Comparison of ENCODE assay signal across 8 cellular contexts in genomic region chr19:48321622-48322591, GRCh38. TPM values are rescaled to one million over a fixed set of nuclear protein-coding genes. Genes with fewer than 3 reads are reported as not detected.
A peak's percentile ranks its signal among the peaks of the same experiment; 100 is the strongest.
DNase-seq lines count a peak whose midpoint lies in the region; ATAC-seq and TF ChIP-seq lines count a peak whose summit lies in the region.

No MANE protein-coding gene starts in this region.

- H3K27ac ChIP-seq in layer of hippocampus (ENCODE audit: low read depth, low read length), result peak overlapping the region; percentile 99

- CTCF ChIA-PET in BJ (lab: Yijun Ruan, JAX), result interaction anchor here (0.7 to 9.9 kb wide), 7 partner anchors 12 to 263 kb away, joined by 3 to 153 read pairs (median 3); partner anchors contain the start of gene KDELR1

- no peaks in the 10 kb centered on the region for H3K9me3 Mint-ChIP-seq in chondrocyte (ENCODE audit: low read depth)

- H3K36me3 ChIP-seq in BJ (ENCODE audit: control insufficient read depth, insufficient read depth, low read length), result no peaks in the 10 kb centered on the region

- no peaks in the 10 kb centered on the region for H3K27me3 Mint-ChIP-seq in chondrocyte (ENCODE audit: low read depth)

- POLR2A ChIA-PET in BJ (lab: Charles Lee), result interaction anchor here (0.5 to 1.4 kb wide), 8 partner anchors 9 to 172 kb away, joined by 3 to 11 read pairs (median 4); partner anchors contain the start of gene TMEM143

- H3K4me3 ChIP-seq in BJ (ENCODE audit: low read depth, low read length), result peak overlapping the region; percentile 59

- TF ChIP-seq CTCF in BJ (IDR thresholded peaks at IDR 0.05; ENCODE audit: insufficient read depth, low read depth, low read length), result no peak
- TF ChIP-seq CTCF in chondrocyte (IDR thresholded peaks at IDR 0.05), result no peak

- H3K27me3 ChIP-seq in BJ (ENCODE audit: control insufficient read depth, insufficient read depth, low read length) (no peaks in the 10 kb centered on the region), layer of hippocampus (ENCODE audit: control insufficient read depth, insufficient read depth, low read length) (no peaks in the 10 kb centered on the region)

- peak; percentile 56 for ATAC-seq in HG03442 (IDR thresholded peaks at IDR 0.05; ENCODE audit: unreplicated experiment)

- peak; percentile 91 for DNase-seq in BJ (ENCODE audit: low read depth)
- DNase-seq in GM19240 (ENCODE audit: insufficient read length, low spot score), result peak; percentile 80
- DNase-seq in NCI-H510A (lab: John Stamatoyannopoulos, UW), result peak; percentile 94
- DNase-seq in activated CD4-positive, alpha-beta T cell treated with anti-CD3 and anti-CD28 coated beads for 24 hours (ENCODE audit: low read depth in 2 of 2), result peak; percentile 94 to 99
- DNase-seq in chondrocyte (ENCODE audit: low spot score), result peak; percentile 99
- DNase-seq in stimulated activated CD4-positive, alpha-beta T cell treated with anti-CD3 and anti-CD28 coated beads, Interleukin-1b, Interleukin-23, amount 100 ng/mL, for 1 hour (ENCODE audit: low read depth in 2 of 2), result peak; percentile 98 to 100

- peaks cover 61% of the 10 kb centered on the region for H3K4me1 Mint-ChIP-seq in chondrocyte (ENCODE audit: low read depth)

- H3K27ac Mint-ChIP-seq in chondrocyte (ENCODE audit: unreplicated experiment), result peak overlapping the region; percentile 98

- no peaks in the 10 kb centered on the region for H3K36me3 Mint-ChIP-seq in chondrocyte (ENCODE audit: low read depth)

- peak overlapping the region; percentile 82 for H3K4me3 Mint-ChIP-seq in chondrocyte (ENCODE audit: unreplicated experiment)

RNA-seq across cellular contexts. Expression of gene EMP3, which starts 3.4 kb away (rescaled TPM):
- polyA plus RNA-seq in BJ (2011; rRNA removed), result 351 and 472 TPM in 2 replicates
- 194 and 410 TPM in 2 replicates for polyA minus RNA-seq in BJ (2011; rRNA and poly(A)+ RNA removed)
- 257 to 284 TPM (median 277 TPM) in 3 replicates for total RNA-seq in chondrocyte

RNA-seq across cellular contexts. Expression of gene TMEM143, which starts 41.8 kb away (rescaled TPM):
- 5.7 and 9.9 TPM in 2 replicates for polyA plus RNA-seq in BJ (2011; rRNA removed)
- polyA minus RNA-seq in BJ (2011; rRNA and poly(A)+ RNA removed), result 4.1 and 8.1 TPM in 2 replicates
- total RNA-seq in chondrocyte, result 5.4 to 14.0 TPM (median 10.1 TPM) in 3 replicates

RNA-seq across cellular contexts. Expression of gene SYNGR4, which starts 42.3 kb away (rescaled TPM):
- not detected in 2 replicates for polyA plus RNA-seq in BJ (2011; rRNA removed)
- not detected in 2 replicates for polyA minus RNA-seq in BJ (2011; rRNA and poly(A)+ RNA removed)
- total RNA-seq in chondrocyte, result not detected in 3 replicates

RNA-seq across cellular contexts. Expression of gene ZNF114, which starts 52.0 kb away (rescaled TPM):
- polyA plus RNA-seq in BJ (2011; rRNA removed), result 0.07 and 0.13 TPM in 2 replicates
- 0.15 and 0.38 TPM in 2 replicates for polyA minus RNA-seq in BJ (2011; rRNA and poly(A)+ RNA removed)
- total RNA-seq in chondrocyte, result 0.27 to 0.97 TPM (median 0.87 TPM) in 3 replicates

Comparison
In these comparisons a context has a peak if more than half of its experiments do, and no peak if none do; other contexts are left out.
1. Peak in every context shown above with its lines: DNase-seq, ATAC-seq, H3K4me3 ChIP-seq and H3K27ac ChIP-seq.